Comparison of ENCODE assay signal across 1 cellular context in genomic region chr6:83921315-83921714, GRCh38.
TF ChIP-seq lines count a peak whose summit lies in the region.

No MANE protein-coding gene starts in this region.

TF ChIP-seq in K562, 482 proteins besides CTCF, POLR2A, EP300 and RAD21 (continued from another document):
- no peak for TF ChIP-seq ETV1 (tag; conservative IDR thresholded peaks at IDR 0.05; ENCODE audit: low read depth)
- no peak for TF ChIP-seq HNRNPLL (IDR thresholded peaks at IDR 0.05; ENCODE audit: low read depth, low read length, poor library complexity, severe bottlenecking)
- TF ChIP-seq BHLHE40 (IDR thresholded peaks at IDR 0.05; ENCODE audit: low read length): no peak
- no peak for TF ChIP-seq NFATC3 (IDR thresholded peaks at IDR 0.05)
- no peak for TF ChIP-seq ASH1L (IDR thresholded peaks at IDR 0.05; ENCODE audit: borderline replicate concordance, low read depth, partially characterized antibody)
- TF ChIP-seq ZNF347 (CRISPR knock-in tag; IDR thresholded peaks at IDR 0.05; ENCODE audit: low read depth): no peak
- TF ChIP-seq, protein P1, sequence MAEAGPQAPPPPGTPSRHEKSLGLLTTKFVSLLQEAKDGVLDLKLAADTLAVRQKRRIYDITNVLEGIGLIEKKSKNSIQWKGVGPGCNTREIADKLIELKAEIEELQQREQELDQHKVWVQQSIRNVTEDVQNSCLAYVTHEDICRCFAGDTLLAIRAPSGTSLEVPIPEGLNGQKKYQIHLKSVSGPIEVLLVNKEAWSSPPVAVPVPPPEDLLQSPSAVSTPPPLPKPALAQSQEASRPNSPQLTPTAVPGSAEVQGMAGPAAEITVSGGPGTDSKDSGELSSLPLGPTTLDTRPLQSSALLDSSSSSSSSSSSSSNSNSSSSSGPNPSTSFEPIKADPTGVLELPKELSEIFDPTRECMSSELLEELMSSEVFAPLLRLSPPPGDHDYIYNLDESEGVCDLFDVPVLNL (CRISPR knock-in tag; IDR thresholded peaks at IDR 0.05; ENCODE audit: low read depth): no peak
- TF ChIP-seq ZNF584 (CRISPR knock-in tag; IDR thresholded peaks at IDR 0.05; ENCODE audit: low read depth): no peak
- no peak for TF ChIP-seq KAT7 (CRISPR knock-in tag; IDR thresholded peaks at IDR 0.05; ENCODE audit: borderline replicate concordance)
- TF ChIP-seq SREBF1 (IDR thresholded peaks at IDR 0.05; ENCODE audit: borderline replicate concordance, low read depth, low read length): no peak
- TF ChIP-seq ZNF280A (IDR thresholded peaks at IDR 0.05; ENCODE audit: low read depth, partially characterized antibody): no peak
- no peak for TF ChIP-seq TBP (optimal IDR thresholded peaks at IDR 0.05; ENCODE audit: low read depth, low read length)
